9 cellular contexts compared by ENCODE assay signal in the genomic region with DNA sequence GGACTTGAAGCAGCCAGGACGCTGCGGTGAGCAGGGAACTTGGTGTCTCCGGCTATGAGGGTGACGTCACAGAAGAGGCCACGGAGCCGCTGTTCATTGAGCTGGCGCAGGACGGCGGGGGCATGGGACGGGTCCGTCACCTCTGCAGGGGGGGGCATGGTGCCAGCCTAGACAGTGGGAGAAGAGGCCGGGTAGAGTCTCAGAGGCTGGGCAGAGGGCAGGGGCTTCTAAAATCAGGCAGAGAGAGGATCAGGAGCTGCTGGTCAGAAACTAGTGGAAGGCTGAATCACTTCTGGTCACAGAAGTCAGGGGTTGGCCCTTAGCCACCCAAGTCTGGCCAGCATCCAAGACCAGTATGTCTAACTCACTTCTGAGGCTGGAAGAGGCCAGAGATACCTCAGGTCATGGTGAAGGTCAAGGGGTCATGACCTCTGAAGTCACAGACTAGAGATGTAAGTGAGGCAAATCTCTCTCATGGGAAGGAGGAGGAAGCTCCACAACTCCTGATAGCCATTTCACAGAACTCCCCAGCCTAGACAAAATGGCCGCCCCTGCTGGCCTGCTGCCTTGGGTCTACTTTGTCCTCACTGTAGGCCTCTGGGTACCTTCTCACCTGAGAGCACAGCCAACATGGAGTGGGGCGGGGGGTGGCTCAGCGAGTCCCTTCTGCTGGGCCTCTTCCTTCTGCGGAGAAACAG. TPM values are rescaled to one million over a fixed set of nuclear protein-coding genes. Genes with fewer than 3 reads are reported as not detected.
DNase-seq lines count a peak whose midpoint lies in the region; ATAC-seq and TF ChIP-seq lines count a peak whose summit lies in the region.
"Had no signal": no experiment of that assay in that cellular context is flagged by ENCODE, and none has a peak within 500 bp of the region (broad histone marks: within the 10 kb centered on the region; RNA-seq: fewer than 3 reads in every experiment).

No MANE protein-coding gene starts in this region.

- peaks cover 43% of the 10 kb centered on the region for H3K36me3 ChIP-seq in IMR-90 (ENCODE audit: control insufficient read depth, insufficient read depth, low read length)
- peaks cover 31% of the 10 kb centered on the region for H3K36me3 ChIP-seq in adipocyte (ENCODE audit: control insufficient read depth, insufficient read depth, low read length, severe bottlenecking)
- peaks cover 38% of the 10 kb centered on the region for H3K36me3 ChIP-seq in effector memory CD4-positive, alpha-beta T cell (ENCODE audit: control insufficient read depth, insufficient read depth, low read length)

- no peak overlapping the region for H2BK120ac ChIP-seq in IMR-90 (ENCODE audit: low read depth, low read length)

- no peak overlapping the region for H3K4me2 ChIP-seq in IMR-90 (ENCODE audit: low read depth, low read length)

- TF ChIP-seq CTCF in IMR-90 (conservative IDR thresholded peaks at IDR 0.05; ENCODE audit: low read depth, low read length) (no peak), GM10248 (IDR thresholded peaks at IDR 0.05; ENCODE audit: control extremely low read depth, extremely low read depth, low read depth, missing control alignments) (no peak)

- H2AFZ ChIP-seq in IMR-90 (replicated peaks; ENCODE audit: low read length, poor library complexity): no peak overlapping the region

- H3K56ac ChIP-seq in IMR-90 (ENCODE audit: extremely low read depth, insufficient read depth, low read length): no peak overlapping the region

- H3K9me3 ChIP-seq in IMR-90 (ENCODE audit: control insufficient read depth, insufficient read depth, low read length) (no peaks in the 10 kb centered on the region), adipocyte (ENCODE audit: control insufficient read depth, low read length) (no peaks in the 10 kb centered on the region), right cardiac atrium (ENCODE audit: control insufficient read depth, low read length) (no peaks in the 10 kb centered on the region)
- H3K9me3 ChIP-seq in effector memory CD4-positive, alpha-beta T cell (ENCODE audit: control insufficient read depth, low read length): no peaks in the 10 kb centered on the region

- ATAC-seq in IMR-90 (ENCODE audit: low read depth) (peak; percentile 58), right cardiac atrium (peak; percentile 43 to 69), GM18517 (IDR thresholded peaks at IDR 0.05; ENCODE audit: unreplicated experiment) (no peak)
- no peak for ATAC-seq in stimulated activated naive B cell treated with anti-CD40 and anti-IgM and Interleukin-4, amounts not matched to agents 10 μg/mL and 1 μg/mL and 100 μg/mL, for 72 hours (replicated peaks)

- H3K4ac ChIP-seq in IMR-90 (ENCODE audit: low read depth, low read length): no peak overlapping the region

- no peak overlapping the region for H4K8ac ChIP-seq in IMR-90 (ENCODE audit: low read depth in 2 of 2, low read length in 2 of 2)

- TF ChIP-seq POLR2A in IMR-90 (IDR thresholded peaks at IDR 0.05; ENCODE audit: low read depth, low read length): no peak

- H3K4me3 ChIP-seq in IMR-90 (ENCODE audit: insufficient read depth, low read depth, low read length): no peak overlapping the region
- no peak overlapping the region for H3K4me3 ChIP-seq in adipocyte (ENCODE audit: low read length)
- no peak overlapping the region for H3K4me3 ChIP-seq in right cardiac atrium (ENCODE audit: low read length)
- no peak overlapping the region for H3K4me3 ChIP-seq in effector memory CD4-positive, alpha-beta T cell (ENCODE audit: insufficient read depth, low read depth, low read length, poor library complexity, severe bottlenecking)

- no peak overlapping the region for H2BK20ac ChIP-seq in IMR-90 (ENCODE audit: low read depth, low read length)

- H2BK15ac ChIP-seq in IMR-90 (ENCODE audit: low read depth, low read length): no peak overlapping the region

- in situ Hi-C loops in IMR-90 (cut with MboI; ENCODE audit: low sequenced_read_pairs): no loop called here

- no TSS peak for BruUV-seq in IMR-90 (replicated peaks; lab: Mats Ljungman, UMichigan)

- no peak overlapping the region for H3K18ac ChIP-seq in IMR-90 (ENCODE audit: low read depth, low read length)

- no peak overlapping the region for H4K5ac ChIP-seq in IMR-90 (ENCODE audit: low read depth, low read length)

- H3K36me3 Mint-ChIP-seq in stimulated activated naive B cell treated with anti-CD40 and anti-IgM and Interleukin-4, amounts not matched to agents 10 μg/mL and 1 μg/mL and 100 μg/mL, for 72 hours: peaks cover 25 to 32% of the 10 kb centered on the region in 2 donors

- no peaks in the 10 kb centered on the region for H3K9me3 Mint-ChIP-seq in stimulated activated naive B cell treated with anti-CD40 and anti-IgM and Interleukin-4, amounts not matched to agents 10 μg/mL and 1 μg/mL and 100 μg/mL, for 72 hours

- DNase-seq in IMR-90 (peak; percentile 66), adipocyte (ENCODE audit: low read depth) (no peak), right cardiac atrium (peak; percentile 87 to 90 (median 88)), GM10248 (ENCODE audit: extremely low spot score) (no peak), foreskin melanocyte (no peak)
- no peak for DNase-seq in stimulated activated naive B cell treated with anti-CD40 and anti-IgM and Interleukin-4, amounts not matched to agents 10 μg/mL and 1 μg/mL and 100 μg/mL, for 72 hours
- no peak for DNase-seq in effector memory CD4-positive, alpha-beta T cell
- DNase-seq: NCI-H2171 had no signal

- WGBS in IMR-90 (ENCODE audit: extremely low coverage in 2 of 2, insufficient read length in 1 of 2), 2 experiments: 100% methylated on average over 2 of the region's 16 CpGs; no CpG with 5 or more reads in 1 of the 2 experiments
- WGBS in right cardiac atrium: 60% methylated on average over 16 of the region's 16 CpGs

- dilution Hi-C loops in IMR-90 (cut with HindIII; ENCODE audit: low sequenced_read_pairs, unreplicated experiment): no loop called here

- POLR2A ChIA-PET in IMR-90 (lab: Charles Lee; ENCODE audit: unreplicated experiment): interaction anchor here (0.7 kb wide), 1 partner anchor 10 kb away, joined by 4 read pairs; no protein-coding TSS in a partner anchor
- POLR2A ChIA-PET in GM10248 (lab: Yijun Ruan, JAX): interaction anchor here (0.5 to 1.6 kb wide), 3 partner anchors 17 to 63 kb away, joined by 3 to 5 read pairs (median 3); partner anchors contain the start of gene POLR2A

- peak overlapping the region; percentile 66 for H2AK9ac ChIP-seq in IMR-90 (replicated peaks; ENCODE audit: low read depth, low read length, poor library complexity)

- CTCF ChIA-PET in IMR-90 (lab: Yijun Ruan, JAX): no interaction called here
- CTCF ChIA-PET in GM10248 (lab: Yijun Ruan, JAX): interaction anchor here (1.3 to 1.9 kb wide), 3 partner anchors 9 to 19 kb away, joined by 3 to 6 read pairs (median 3); no protein-coding TSS in a partner anchor

- H3K9ac ChIP-seq in IMR-90 (ENCODE audit: low read depth, low read length) (no peak overlapping the region), adipocyte (ENCODE audit: low read length) (peak overlapping the region; percentile 33)

- H3K27ac ChIP-seq in IMR-90 (ENCODE audit: insufficient read depth, low read length) (no peak overlapping the region), right cardiac atrium (ENCODE audit: low read length) (peak overlapping the region; percentile 83)
- H3K27ac ChIP-seq in effector memory CD4-positive, alpha-beta T cell (ENCODE audit: insufficient read depth, low read length, poor library complexity, severe bottlenecking): no peak overlapping the region

- no peak overlapping the region for H3K23ac ChIP-seq in IMR-90 (ENCODE audit: low read depth, low read length)

- H2BK5ac ChIP-seq in IMR-90 (ENCODE audit: low read depth, low read length, poor library complexity, severe bottlenecking): no peak overlapping the region

- H3K14ac ChIP-seq in IMR-90 (replicated peaks; ENCODE audit: low read depth, low read length): no peak overlapping the region

- H3K79me1 ChIP-seq in IMR-90 (ENCODE audit: low read depth in 1 of 2, low read length in 2 of 2): peaks cover 9 to 75% of the 10 kb centered on the region in 2 experiments

- no peaks in the 10 kb centered on the region for H3K27me3 Mint-ChIP-seq in stimulated activated naive B cell treated with anti-CD40 and anti-IgM and Interleukin-4, amounts not matched to agents 10 μg/mL and 1 μg/mL and 100 μg/mL, for 72 hours

- intact Hi-C loops in IMR-90 (cut with micrococcal nuclease): no loop called here
- intact Hi-C loops in right cardiac atrium (cut with DNase I): loop anchor here in 1 of 4 donors (2.0 kb wide), 1 partner anchor 16 kb away; no protein-coding TSS in a partner anchor

- H3K27me3 ChIP-seq in IMR-90 (ENCODE audit: control insufficient read depth, insufficient read depth, low read length): no peaks in the 10 kb centered on the region
- H3K27me3 ChIP-seq in adipocyte (replicated peaks; ENCODE audit: control insufficient read depth, insufficient read depth, low read length): no peaks in the 10 kb centered on the region
- no peaks in the 10 kb centered on the region for H3K27me3 ChIP-seq in right cardiac atrium (ENCODE audit: control insufficient read depth, insufficient read depth)
- H3K27me3 ChIP-seq in effector memory CD4-positive, alpha-beta T cell (replicated peaks; ENCODE audit: control insufficient read depth, insufficient read depth, low read length, poor library complexity, severe bottlenecking): no peaks in the 10 kb centered on the region

- H2AK5ac ChIP-seq in IMR-90 (ENCODE audit: low read depth, low read length): no peak overlapping the region

- H3K9me1 ChIP-seq in IMR-90 (ENCODE audit: insufficient read depth, low read length): peaks cover 24% of the 10 kb centered on the region

- peaks cover 68% of the 10 kb centered on the region for H4K20me1 ChIP-seq in IMR-90 (ENCODE audit: insufficient read depth, low read length)

- TF ChIP-seq RAD21 in IMR-90 (IDR thresholded peaks at IDR 0.05; ENCODE audit: low read length): no peak

- H3K4me3 Mint-ChIP-seq in stimulated activated naive B cell treated with anti-CD40 and anti-IgM and Interleukin-4, amounts not matched to agents 10 μg/mL and 1 μg/mL and 100 μg/mL, for 72 hours: peak overlapping the region in 1 of 2 donors; percentile 15

- H3K4me1 ChIP-seq in IMR-90 (ENCODE audit: control insufficient read depth, insufficient read depth, low read length) (peaks cover 12% of the 10 kb centered on the region; the same call in 1 of the 2 replicates), adipocyte (ENCODE audit: control insufficient read depth, insufficient read depth, low read length) (peaks cover 20% of the 10 kb centered on the region), right cardiac atrium (ENCODE audit: control insufficient read depth, insufficient read depth, low read length) (peaks cover 10% of the 10 kb centered on the region)
- H3K4me1 ChIP-seq in effector memory CD4-positive, alpha-beta T cell (ENCODE audit: control insufficient read depth, insufficient read depth, low read length, poor library complexity, severe bottlenecking): no peaks in the 10 kb centered on the region

- H3K27ac Mint-ChIP-seq in stimulated activated naive B cell treated with anti-CD40 and anti-IgM and Interleukin-4, amounts not matched to agents 10 μg/mL and 1 μg/mL and 100 μg/mL, for 72 hours: peak overlapping the region; percentile 88

- peaks cover 18 to 30% of the 10 kb centered on the region in 2 donors for H3K4me1 Mint-ChIP-seq in stimulated activated naive B cell treated with anti-CD40 and anti-IgM and Interleukin-4, amounts not matched to agents 10 μg/mL and 1 μg/mL and 100 μg/mL, for 72 hours

- H4K91ac ChIP-seq in IMR-90 (ENCODE audit: insufficient read depth, low read depth, low read length): no peak overlapping the region

RNA-seq across cellular contexts. Expression of gene ZBTB4, which starts 12.6 kb away (rescaled TPM):
- total RNA-seq in IMR-90 (2012; rRNA removed) (6.3 and 8.3 TPM in 2 replicates), right cardiac atrium (10 to 100 TPM; 73.6 to 86.2 (median 82.2) TPM)
- polyA plus RNA-seq in IMR-90 (2012; rRNA removed) (20.1 and 20.3 TPM in 2 replicates), right cardiac atrium (41.7 TPM)
- polyA plus RNA-seq in IMR-90 (2012; cell fraction: cytosol; rRNA removed): 12.2 and 17.4 TPM in 2 replicates
- polyA plus RNA-seq in IMR-90 (2012; cell fraction: nucleus; rRNA removed; ENCODE audit: low replicate concordance): 49.1 and 50.3 TPM in 2 replicates

RNA-seq across cellular contexts. Expression of gene SLC35G6, which starts 14.5 kb away (rescaled TPM):
- total RNA-seq in IMR-90 (2012; rRNA removed) (not detected in 2 replicates), right cardiac atrium (not detected)
- polyA plus RNA-seq in IMR-90 (2012; rRNA removed) (not detected in 2 replicates), right cardiac atrium (not detected)
- not detected in 2 replicates for polyA plus RNA-seq in IMR-90 (2012; cell fraction: cytosol; rRNA removed)
- polyA plus RNA-seq in IMR-90 (2012; cell fraction: nucleus; rRNA removed; ENCODE audit: low replicate concordance): not detected in 2 replicates

RNA-seq across cellular contexts. Expression of gene POLR2A, which starts 17.4 kb away (rescaled TPM):
- total RNA-seq in IMR-90 (2012; rRNA removed) (56.4 and 56.6 TPM in 2 replicates), right cardiac atrium (10 to 100 TPM; 41.9 to 51.4 (median 47.4) TPM)
- polyA plus RNA-seq in IMR-90 (2012; rRNA removed) (38.4 and 54.0 TPM in 2 replicates), right cardiac atrium (22.3 TPM)
- polyA plus RNA-seq in IMR-90 (2012; cell fraction: cytosol; rRNA removed): 27.6 and 39.2 TPM in 2 replicates
- polyA plus RNA-seq in IMR-90 (2012; cell fraction: nucleus; rRNA removed; ENCODE audit: low replicate concordance): 56.8 and 69.7 TPM in 2 replicates

RNA-seq across cellular contexts. Expression of gene CHRNB1, which starts 21.9 kb away (rescaled TPM):
- total RNA-seq in IMR-90 (2012; rRNA removed): 4.2 and 4.3 TPM in 2 replicates
- 6.0 and 6.4 TPM in 2 replicates for polyA plus RNA-seq in IMR-90 (2012; rRNA removed)
- 7.0 and 8.0 TPM in 2 replicates for polyA plus RNA-seq in IMR-90 (2012; cell fraction: cytosol; rRNA removed)
- 0.76 and 1.6 TPM in 2 replicates for polyA plus RNA-seq in IMR-90 (2012; cell fraction: nucleus; rRNA removed; ENCODE audit: low replicate concordance)
- total RNA-seq in right cardiac atrium: 10 to 100 TPM; 11.4 to 15.6 (median 13.1) TPM
- 16.1 TPM for polyA plus RNA-seq in right cardiac atrium

RNA-seq across cellular contexts. Expression of gene FGF11, which starts 27.5 kb away (rescaled TPM):
- total RNA-seq in IMR-90 (2012; rRNA removed) (0.18 and 0.28 TPM in 2 replicates), right cardiac atrium (10 to 100 TPM; 13.9 to 34.8 (median 23.9) TPM)
- polyA plus RNA-seq in IMR-90 (2012; rRNA removed) (0.99 and 1.1 TPM in 2 replicates), right cardiac atrium (31.7 TPM)
- 0.96 and 1.8 TPM in 2 replicates for polyA plus RNA-seq in IMR-90 (2012; cell fraction: cytosol; rRNA removed)
- polyA plus RNA-seq in IMR-90 (2012; cell fraction: nucleus; rRNA removed; ENCODE audit: low replicate concordance): 3.8 and 3.9 TPM in 2 replicates

Comparison
In these comparisons a context has a peak if more than half of its experiments do, and no peak if none do; other contexts are left out.
1. ATAC-seq: peak in IMR-90 (single experiment) and right cardiac atrium (2 of 2); none in stimulated activated naive B cell treated with anti-CD40 and anti-IgM and Interleukin-4, amounts not matched to agents 10 μg/mL and 1 μg/mL and 100 μg/mL, for 72 hours (0 of 2) and GM18517 (single experiment).
2. DNase-seq: peak in IMR-90 (single experiment) and right cardiac atrium (3 of 3); none in adipocyte (single experiment), stimulated activated naive B cell treated with anti-CD40 and anti-IgM and Interleukin-4, amounts not matched to agents 10 μg/mL and 1 μg/mL and 100 μg/mL, for 72 hours (single experiment), GM10248 (single experiment), effector memory CD4-positive, alpha-beta T cell (0 of 3) and foreskin melanocyte (single experiment).